8 cellular contexts compared by ENCODE assay signal in the genomic region with DNA sequence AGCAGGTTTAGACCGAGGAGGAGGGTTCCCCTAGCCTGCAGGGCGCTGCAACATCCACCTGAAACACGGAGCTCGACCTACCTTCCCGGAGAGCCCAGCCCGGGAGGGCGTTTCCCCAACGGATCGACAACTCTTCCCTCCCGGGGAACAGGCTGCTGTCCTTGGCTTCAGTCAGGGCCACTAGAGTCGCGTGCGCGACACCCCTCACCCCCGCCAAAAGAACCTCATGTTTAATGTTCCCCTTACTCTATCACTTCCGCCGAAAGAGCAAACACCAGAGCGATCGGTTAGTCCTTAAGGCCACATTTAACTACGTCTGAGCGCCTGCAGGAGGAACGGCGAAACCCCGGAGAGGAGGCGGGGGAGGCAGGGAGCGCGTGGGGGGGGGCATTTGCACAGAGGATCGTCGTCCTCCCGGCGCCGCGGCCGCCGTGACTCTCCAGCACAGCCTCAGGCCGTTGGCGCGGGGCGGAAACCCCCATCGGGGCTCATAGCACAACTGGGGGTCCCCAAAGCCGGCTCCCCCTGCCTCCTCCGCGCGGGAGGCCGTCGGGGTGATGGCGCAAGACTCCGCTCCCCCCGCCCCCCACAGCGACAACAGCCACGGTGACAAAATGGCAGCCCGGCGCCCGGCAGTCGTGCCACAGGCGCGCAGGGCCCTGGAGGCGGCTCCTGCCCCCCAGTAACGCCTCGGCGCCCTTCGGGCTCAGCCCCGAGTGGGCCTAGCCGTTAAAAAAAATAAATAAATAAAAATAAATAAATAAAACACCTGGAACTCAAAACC. TPM values are rescaled to one million over a fixed set of nuclear protein-coding genes. Genes with fewer than 3 reads are reported as not detected.
DNase-seq lines count a peak whose midpoint lies in the region; ATAC-seq and TF ChIP-seq lines count a peak whose summit lies in the region.

No MANE protein-coding gene starts in this region.

- H4K20me1 ChIP-seq in DOHH2 (ENCODE audit: control insufficient read depth, insufficient read depth, low read depth, low read length), result peaks cover 30% of the 10 kb centered on the region

- H3K4me1 ChIP-seq in DOHH2 (ENCODE audit: control insufficient read depth, low read length) (peaks cover 40% of the 10 kb centered on the region), HEK293 (ENCODE audit: control insufficient read depth, insufficient read depth, low read length) (peaks cover 28% of the 10 kb centered on the region), duodenal mucosa (ENCODE audit: control insufficient read depth in 1 of 2, insufficient read depth in 2 of 2, low read length in 2 of 2) (peaks cover 28 to 34% of the 10 kb centered on the region in 2 donors), lung (ENCODE audit: control insufficient read depth in 2 of 2, insufficient read depth in 2 of 2, low read length in 2 of 2) (peaks cover 10 to 27% of the 10 kb centered on the region in 2 donors)

- no peaks in the 10 kb centered on the region for H3K27me3 Mint-ChIP-seq in activated CD4-positive, alpha-beta memory T cell treated with anti-CD3 and anti-CD28 coated beads for 36 hours

- H3K9me2 ChIP-seq in DOHH2 (replicated peaks; ENCODE audit: control insufficient read depth, low read length), result no peaks in the 10 kb centered on the region

- POLR2A ChIA-PET in HEK293 (lab: Yijun Ruan, JAX), result interaction anchor here (0.6 to 2.5 kb wide), 6 partner anchors 9 to 540 kb away, joined by 3 to 5 read pairs (median 4); partner anchors contain the start of gene FEM1B
- POLR2A ChIA-PET in activated CD4-positive, alpha-beta memory T cell treated with anti-CD3 and anti-CD28 coated beads for 36 hours (lab: Charles Lee), result interaction anchor here (0.6 to 4.7 kb wide), 6 partner anchors 20 to 42 kb away, joined by 3 to 36 read pairs (median 4); no protein-coding TSS in a partner anchor

- intact Hi-C loops in activated CD4-positive, alpha-beta memory T cell treated with anti-CD3 and anti-CD28 coated beads for 36 hours (cut with micrococcal nuclease), result loop anchor here (5.0 kb wide), 2 partner anchors 540 to 635 kb away; partner anchors contain the start of genes FEM1B and RPLP1

- DNase-seq in NCI-H345 (lab: John Stamatoyannopoulos, UW) (peak; percentile 67), lung (ENCODE audit: low spot score) (peak; percentile 77)
- peak; percentile 78 for DNase-seq in activated CD4-positive, alpha-beta memory T cell treated with anti-CD3 and anti-CD28 coated beads for 36 hours
- peak; percentile 51 to 66 (median 61) for DNase-seq in stimulated activated CD4-positive, alpha-beta T cell treated with anti-CD3 and anti-CD28 coated beads, TNF-alpha, amount 100 ng/mL, for 4 hours (ENCODE audit: low read depth in 3 of 3)

- 0% methylated on average over 64 of the region's 64 CpGs for WGBS in lung, 2 donors

- H3K36me3 Mint-ChIP-seq in activated CD4-positive, alpha-beta memory T cell treated with anti-CD3 and anti-CD28 coated beads for 36 hours, result peaks cover 30% of the 10 kb centered on the region

- peak overlapping the region; percentile 96 for H3K4me3 Mint-ChIP-seq in activated CD4-positive, alpha-beta memory T cell treated with anti-CD3 and anti-CD28 coated beads for 36 hours

- H3K36me3 ChIP-seq in DOHH2 (ENCODE audit: control insufficient read depth, low read length) (peaks cover 72% of the 10 kb centered on the region), HEK293 (ENCODE audit: control insufficient read depth in 2 of 2, insufficient read depth in 1 of 2, low read length in 2 of 2) (peaks cover 0 to 5% of the 10 kb centered on the region in 2 experiments; a peak in 1 of 3 replicates), duodenal mucosa (ENCODE audit: control insufficient read depth in 1 of 2, insufficient read depth in 2 of 2, low read length in 2 of 2) (no peaks in the 10 kb centered on the region), lung (ENCODE audit: control insufficient read depth in 2 of 2, insufficient read depth in 2 of 2, low read length in 2 of 2) (no peaks in the 10 kb centered on the region)

- H3K79me2 ChIP-seq in DOHH2 (ENCODE audit: control insufficient read depth, low read length), result peaks cover 98% of the 10 kb centered on the region

- peak overlapping the region; percentile 99 for H3K27ac Mint-ChIP-seq in activated CD4-positive, alpha-beta memory T cell treated with anti-CD3 and anti-CD28 coated beads for 36 hours

- H3K27ac ChIP-seq in DOHH2 (ENCODE audit: low read depth, low read length) (peak overlapping the region; percentile 93), HEK293 (ENCODE audit: extremely low read depth, low read depth, low read length) (peak overlapping the region; percentile 99), duodenal mucosa (ENCODE audit: low read depth, low read length) (peak overlapping the region; percentile 96), lung (ENCODE audit: low read depth in 1 of 2, low read length in 1 of 2) (peak overlapping the region; percentile 97 to 98)

- H3K9me3 ChIP-seq in DOHH2 (ENCODE audit: control insufficient read depth, insufficient read depth, low read length) (no peaks in the 10 kb centered on the region), HEK293 (ENCODE audit: control insufficient read depth, insufficient read depth, low read depth, low read length) (no peaks in the 10 kb centered on the region), duodenal mucosa (ENCODE audit: control insufficient read depth in 1 of 2, low read length in 2 of 2) (no peaks in the 10 kb centered on the region), lung (ENCODE audit: control insufficient read depth in 2 of 2, insufficient read depth in 1 of 2, low read length in 1 of 2) (no peaks in the 10 kb centered on the region)

- H3K9ac ChIP-seq in duodenal mucosa (ENCODE audit: low read depth in 1 of 2, low read length in 2 of 2), result peak overlapping the region; percentile 77 to 91

- ATAC-seq in lung (ENCODE audit: insufficient read depth, low FRiP score), result peak; percentile 14
- ATAC-seq in HG03521 (IDR thresholded peaks at IDR 0.05; ENCODE audit: unreplicated experiment), result no peak

- TF ChIP-seq CTCF in DOHH2 (IDR thresholded peaks at IDR 0.05; ENCODE audit: low read depth, low read length, poor library complexity, severe bottlenecking) (no peak), HEK293 (tag by site-specific recombination; IDR thresholded peaks at IDR 0.05) (no peak; the same call in 1 of the 2 replicates), lung (IDR thresholded peaks at IDR 0.05; ENCODE audit: control extremely low read depth, extremely low read depth) (no peak)

- no peaks in the 10 kb centered on the region for H3K27me3 ChIP-seq in DOHH2 (ENCODE audit: control insufficient read depth, low read length)
- H3K27me3 ChIP-seq in duodenal mucosa (ENCODE audit: control insufficient read depth in 1 of 2, insufficient read depth in 2 of 2, low read length in 2 of 2), result no peaks in the 10 kb centered on the region
- H3K27me3 ChIP-seq in lung (ENCODE audit: control insufficient read depth, insufficient read depth), result no peaks in the 10 kb centered on the region

- H3K9me3 Mint-ChIP-seq in activated CD4-positive, alpha-beta memory T cell treated with anti-CD3 and anti-CD28 coated beads for 36 hours, result no peaks in the 10 kb centered on the region

- H3K4me3 ChIP-seq in DOHH2 (ENCODE audit: low read length) (peak overlapping the region; percentile 97), HEK293 (ENCODE audit: low read depth, low read length) (peak overlapping the region; percentile 94), duodenal mucosa (ENCODE audit: low read depth in 1 of 2, low read length in 2 of 2) (peak overlapping the region; percentile 96 to 99), lung (peak overlapping the region; percentile 84)

- H3K4me1 Mint-ChIP-seq in activated CD4-positive, alpha-beta memory T cell treated with anti-CD3 and anti-CD28 coated beads for 36 hours (ENCODE audit: low read depth), result peaks cover 47% of the 10 kb centered on the region

- CTCF ChIA-PET in HEK293 (lab: Yijun Ruan, JAX), result interaction anchor here (0.6 to 1.2 kb wide), 4 partner anchors 54 to 267 kb away, joined by 3 read pairs; no protein-coding TSS in a partner anchor
- CTCF ChIA-PET in activated CD4-positive, alpha-beta memory T cell treated with anti-CD3 and anti-CD28 coated beads for 36 hours (lab: Charles Lee), result interaction anchor here (0.7 to 2.3 kb wide), 7 partner anchors 10 to 58 kb away, joined by 3 to 9 read pairs (median 5); no protein-coding TSS in a partner anchor

- peak overlapping the region; percentile 85 for H3K4me2 ChIP-seq in DOHH2 (ENCODE audit: low read length)

- no peaks in the 10 kb centered on the region; the same call in 1 of the 2 replicates for H3F3A ChIP-seq in DOHH2 (ENCODE audit: control insufficient read depth, insufficient read depth)

TF ChIP-seq in HEK293, 187 proteins besides CTCF, POLR2A, EP300 and RAD21 (continues in another document):
- TF ChIP-seq ZBTB6 (tag by site-specific recombination; IDR thresholded peaks at IDR 0.05), result no peak
- 0 out of 2 replicates have a peak, but pooled peaks have one; percentile 7 for TF ChIP-seq FEZF1 (tag by site-specific recombination; IDR thresholded peaks at IDR 0.05)
- TF ChIP-seq ZNF324 (tag by site-specific recombination; IDR thresholded peaks at IDR 0.05), result peak; percentile 52; the same call in 1 of the 2 replicates
- peak; percentile 70; the same call in 1 of the 2 replicates for TF ChIP-seq YY1 (tag by site-specific recombination; IDR thresholded peaks at IDR 0.05)
- TF ChIP-seq PRDM1 (tag by site-specific recombination; IDR thresholded peaks at IDR 0.05), result 0 out of 2 replicates have a peak, but pooled peaks have one; percentile 4
- peak; percentile 14; the same call in 1 of the 2 replicates for TF ChIP-seq ZNF146 (tag by site-specific recombination; IDR thresholded peaks at IDR 0.05)
- TF ChIP-seq ZBTB20 (tag by site-specific recombination; IDR thresholded peaks at IDR 0.05), result peak; percentile 86
- peak; percentile 44 for TF ChIP-seq ZXDB (tag by site-specific recombination; IDR thresholded peaks at IDR 0.05)
- TF ChIP-seq ZFP69B (tag by site-specific recombination; IDR thresholded peaks at IDR 0.05), result peak; percentile 50; the same call in 1 of the 2 replicates

RNA-seq across cellular contexts. Expression of gene ANP32A, which starts 3.2 kb away (rescaled TPM):
- total RNA-seq in activated CD4-positive, alpha-beta memory T cell treated with anti-CD3 and anti-CD28 coated beads for 36 hours, result 100 to 1,000 TPM; 190 to 204 TPM
- 100 to 1,000 TPM; 105 to 197 TPM for total RNA-seq in lung
- polyA plus RNA-seq in lung, result 100 to 1,000 TPM; 109 to 117 TPM
